Comparison of ENCODE assay signal across 9 cellular contexts in genomic region chr9:136342191-136343120, GRCh38. TPM values are rescaled to one million over a fixed set of nuclear protein-coding genes. Genes with fewer than 3 reads are reported as not detected.
DNase-seq lines count a peak whose midpoint lies in the region; ATAC-seq, FAIRE-seq and TF ChIP-seq lines count a peak whose summit lies in the region.
"Had no signal": no experiment of that assay in that cellular context is flagged by ENCODE, and none has a peak within 500 bp of the region (broad histone marks: within the 10 kb centered on the region; RNA-seq: fewer than 3 reads in every experiment).

No MANE protein-coding gene starts in this region.

- no peak for FAIRE-seq in astrocyte (lab: Jason Lieb, UNC)

- H3K4me1 ChIP-seq in astrocyte (ENCODE audit: insufficient read depth, low read length): peaks cover 16% of the 10 kb centered on the region

- no peaks in the 10 kb centered on the region for H3K9me3 Mint-ChIP-seq in astrocyte (ENCODE audit: unreplicated experiment)

- H3K36me3 ChIP-seq in astrocyte (ENCODE audit: insufficient read depth, low read length): peaks cover 2% of the 10 kb centered on the region

- H3K4me3 ChIP-seq in astrocyte (ENCODE audit: insufficient read depth, low read depth, low read length): no peak overlapping the region

- peaks cover 5% of the 10 kb centered on the region for H3K36me3 Mint-ChIP-seq in astrocyte (ENCODE audit: low read depth, unreplicated experiment)

- H3K79me2 ChIP-seq in astrocyte (ENCODE audit: insufficient read depth, low read length): no peaks in the 10 kb centered on the region

- DNase-seq in GM19240 (ENCODE audit: insufficient read length, low spot score) (peak; percentile 68), SW480 (ENCODE audit: low spot score) (peak; percentile 52), astrocyte (ENCODE audit: low read depth) (peak; percentile 48), hypothalamus (lab: John Stamatoyannopoulos, UW) (peak in 43 of 51 donors; percentile 25 to 88 (median 66)), retina (peak; percentile 94), NCI-H2227 (lab: John Stamatoyannopoulos, UW; ENCODE audit: unreplicated experiment) (no peak)

- no peak overlapping the region for H2AFZ ChIP-seq in astrocyte (ENCODE audit: low read depth, low read length)

- no peak overlapping the region for H3K27ac ChIP-seq in astrocyte (ENCODE audit: low read depth, low read length)

- no peak for ATAC-seq in HG03439 (IDR thresholded peaks at IDR 0.05; ENCODE audit: unreplicated experiment)
- ATAC-seq in HG03460 (IDR thresholded peaks at IDR 0.05; ENCODE audit: unreplicated experiment): no peak

- H3K27me3 ChIP-seq in astrocyte (ENCODE audit: insufficient read depth, low read length): no peaks in the 10 kb centered on the region

- no peaks in the 10 kb centered on the region for H3K27me3 Mint-ChIP-seq in astrocyte (ENCODE audit: low read depth, unreplicated experiment)

- no peak overlapping the region for H3K27ac Mint-ChIP-seq in astrocyte (ENCODE audit: unreplicated experiment)

- H4K20me1 ChIP-seq in astrocyte (ENCODE audit: insufficient read depth, low read length): peaks cover 69% of the 10 kb centered on the region

- no peak overlapping the region for H3K9ac ChIP-seq in astrocyte (ENCODE audit: low read length)

- peak overlapping the region; percentile 70 for H3K4me3 Mint-ChIP-seq in astrocyte (ENCODE audit: unreplicated experiment)

- peak overlapping the region; percentile 70 for H3K4me2 ChIP-seq in astrocyte (ENCODE audit: low read length)

- no peaks in the 10 kb centered on the region for H3K9me3 ChIP-seq in astrocyte (ENCODE audit: insufficient read depth, low read depth, low read length)

- peaks cover 2% of the 10 kb centered on the region for H3K4me1 Mint-ChIP-seq in astrocyte (ENCODE audit: low read depth, unreplicated experiment)

- no peak for TF ChIP-seq CTCF in astrocyte (IDR thresholded peaks at IDR 0.05; ENCODE audit: insufficient read depth, low read depth, low read length)

RNA-seq across cellular contexts. Expression of gene GPSM1, which starts 15.1 kb away (rescaled TPM):
- 52.6 and 59.4 TPM in 2 replicates for total RNA-seq in astrocyte

RNA-seq across cellular contexts. Expression of gene DNLZ, which starts 21.1 kb away (rescaled TPM):
- total RNA-seq in astrocyte: 14.0 and 17.4 TPM in 2 replicates

RNA-seq across cellular contexts. Expression of gene CARD9, which starts 31.0 kb away (rescaled TPM):
- total RNA-seq in astrocyte: 2.7 and 4.2 TPM in 2 replicates

RNA-seq across cellular contexts. Expression of gene CCDC187, which starts 38.6 kb away (rescaled TPM):
- 0.09 TPM in 1 of 2 replicates, not detected in the other for total RNA-seq in astrocyte
- total RNA-seq: T-helper 2 cell treated with Interferon-gamma antibody and Interleukin-4, amounts not matched to agents 100 ng/mL and 5 ng/mL, for 36 hours had no signal

RNA-seq across cellular contexts. Expression of gene SNAPC4, which starts 57.5 kb away (rescaled TPM):
- 13.8 and 18.6 TPM in 2 replicates for total RNA-seq in astrocyte
